In the genomic region with DNA sequence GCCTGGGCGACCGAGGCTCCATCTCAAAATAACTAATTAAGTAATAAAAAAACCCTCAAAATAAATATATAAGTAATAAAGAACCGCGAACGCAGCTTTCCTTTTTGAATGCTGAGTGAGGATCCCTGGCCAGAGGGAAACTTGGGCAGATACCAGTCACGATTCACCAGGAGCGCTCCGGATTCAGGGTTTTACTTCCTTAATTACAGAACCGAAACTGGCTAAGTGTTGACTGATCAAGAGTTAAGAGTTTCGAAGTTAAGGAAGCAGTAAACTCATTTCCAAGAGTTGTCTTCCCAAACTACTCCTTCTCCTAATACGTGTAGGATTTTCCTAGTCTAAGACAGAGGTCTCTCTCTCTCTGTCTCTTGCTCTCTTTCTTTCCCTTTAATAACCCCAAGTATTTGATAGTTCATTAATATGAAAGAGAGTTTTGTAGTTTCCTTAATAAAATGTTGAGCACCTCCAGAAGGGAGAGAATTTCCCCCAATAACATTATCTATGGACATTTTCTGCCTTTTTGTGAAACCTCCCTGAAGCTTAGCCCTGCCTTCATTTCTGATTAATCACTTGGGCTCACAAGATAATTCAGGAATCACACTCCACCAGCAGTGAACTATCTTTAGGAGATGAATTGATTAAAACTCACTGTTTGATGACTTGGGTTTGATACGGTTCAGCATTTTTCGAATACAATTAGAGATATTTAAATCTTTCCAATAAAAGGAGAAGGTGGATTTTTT, we compare ENCODE assay signal across 11 cellular contexts.
DNase-seq lines count a peak whose midpoint lies in the region; ATAC-seq and TF ChIP-seq lines count a peak whose summit lies in the region.
"Had no signal": no experiment of that assay in that cellular context is flagged by ENCODE, and none has a peak within 500 bp of the region (broad histone marks: within the 10 kb centered on the region; RNA-seq: fewer than 3 reads in every experiment).

No MANE protein-coding gene starts in this region.

- H3K4me3 Mint-ChIP-seq in naive thymus-derived CD4-positive, alpha-beta T cell: peak overlapping the region; percentile 30 to 78 (median 60)
- H3K4me3 Mint-ChIP-seq: brain, nephron had no signal

- H3K4me1 Mint-ChIP-seq in naive thymus-derived CD4-positive, alpha-beta T cell: peaks cover 37 to 71% (median 59%) of the 10 kb centered on the region in 7 donors

- DNase-seq in MV-4-11 (lab: John Stamatoyannopoulos, UW) (peak; percentile 88), colonic mucosa (peak; percentile 59), GM03348 (ENCODE audit: low spot score) (no peak), NCI-H187 (lab: John Stamatoyannopoulos, UW) (no peak)
- no peak for DNase-seq in naive thymus-derived CD4-positive, alpha-beta T cell

- H3K36me3 Mint-ChIP-seq in naive thymus-derived CD4-positive, alpha-beta T cell: no peaks in the 10 kb centered on the region
- H3K36me3 Mint-ChIP-seq: brain had no signal

- intact Hi-C loops in colonic mucosa (cut with DNase I): no loop called here
- intact Hi-C loops in naive thymus-derived CD4-positive, alpha-beta T cell (cut with micrococcal nuclease): loop anchor here (5.0 to 10.0 kb wide), 3 partner anchors 33 to 1250 kb away; no protein-coding TSS in a partner anchor

- H3K4me3 ChIP-seq in colonic mucosa: no peak overlapping the region
- H3K4me3 ChIP-seq in naive thymus-derived CD4-positive, alpha-beta T cell (ENCODE audit: low read length): peak overlapping the region; percentile 22
- H3K4me3 ChIP-seq: tibial artery had no signal

- CTCF ChIA-PET in naive thymus-derived CD4-positive, alpha-beta T cell (lab: Charles Lee): no interaction called here

- no peaks in the 10 kb centered on the region for H3K9me3 ChIP-seq in colonic mucosa
- H3K9me3 ChIP-seq in naive thymus-derived CD4-positive, alpha-beta T cell (ENCODE audit: control insufficient read depth in 2 of 3, low read length in 3 of 3): no peaks in the 10 kb centered on the region
- H3K9me3 ChIP-seq: tibial artery had no signal

- peaks cover 10% of the 10 kb centered on the region for H3K4me1 ChIP-seq in colonic mucosa
- H3K4me1 ChIP-seq in naive thymus-derived CD4-positive, alpha-beta T cell (ENCODE audit: control insufficient read depth in 2 of 2, insufficient read depth in 2 of 2, low read length in 2 of 2): peaks cover 21 to 32% of the 10 kb centered on the region in 2 donors

- H3K27me3 ChIP-seq in colonic mucosa: no peaks in the 10 kb centered on the region
- H3K27me3 ChIP-seq in naive thymus-derived CD4-positive, alpha-beta T cell (ENCODE audit: control insufficient read depth in 2 of 2, insufficient read depth in 2 of 2, low read length in 2 of 2): no peaks in the 10 kb centered on the region
- H3K27me3 ChIP-seq: tibial artery had no signal

- peak; percentile 39 for ATAC-seq in naive thymus-derived CD4-positive, alpha-beta T cell
- ATAC-seq in HG03439 (IDR thresholded peaks at IDR 0.05; ENCODE audit: unreplicated experiment) (no peak), HG02870 (IDR thresholded peaks at IDR 0.05; ENCODE audit: unreplicated experiment) (no peak)

- H3K27ac Mint-ChIP-seq in naive thymus-derived CD4-positive, alpha-beta T cell: peak overlapping the region; percentile 75 to 95 (median 89)

- no peaks in the 10 kb centered on the region for H3K36me3 ChIP-seq in colonic mucosa
- no peaks in the 10 kb centered on the region for H3K36me3 ChIP-seq in naive thymus-derived CD4-positive, alpha-beta T cell (ENCODE audit: control insufficient read depth in 2 of 3, insufficient read depth in 3 of 3, low read length in 3 of 3)
- H3K36me3 ChIP-seq: tibial artery had no signal

- no peaks in the 10 kb centered on the region for H3K9me3 Mint-ChIP-seq in naive thymus-derived CD4-positive, alpha-beta T cell
- H3K9me3 Mint-ChIP-seq: brain, nephron had no signal

- H3K9ac ChIP-seq in colonic mucosa (ENCODE audit: low read depth in 2 of 2, low read length in 2 of 2): peak overlapping the region; percentile 43 to 58

- POLR2A ChIA-PET in naive thymus-derived CD4-positive, alpha-beta T cell (lab: Charles Lee): interaction anchor here (0.7 to 11.1 kb wide), 4 partner anchors 10 to 73 kb away, joined by 3 to 125 read pairs (median 6); no protein-coding TSS in a partner anchor

- H3K27me3 Mint-ChIP-seq in naive thymus-derived CD4-positive, alpha-beta T cell: no peaks in the 10 kb centered on the region
- H3K27me3 Mint-ChIP-seq: brain had no signal

- H3K27ac ChIP-seq in C4-2B (peak overlapping the region; percentile 48), colonic mucosa (peak overlapping the region; percentile 86)
- peak overlapping the region; percentile 56 for H3K27ac ChIP-seq in naive thymus-derived CD4-positive, alpha-beta T cell (ENCODE audit: low read depth, low read length)

- TF ChIP-seq CTCF in C4-2B (conservative IDR thresholded peaks at IDR 0.05) (no peak), colonic mucosa (IDR thresholded peaks at IDR 0.05) (no peak)

Comparison
In these comparisons a context has a peak if more than half of its experiments do, and no peak if none do; other contexts are left out.
1. DNase-seq: peak in MV-4-11 (single experiment) and colonic mucosa (single experiment); none in naive thymus-derived CD4-positive, alpha-beta T cell (0 of 9), GM03348 (single experiment) and NCI-H187 (0 of 2).
2. Peak in every context shown above with its lines, with median percentiles within 50 percentile points of each other: H3K27ac ChIP-seq.